Comparison of ENCODE assay signal across 1 cellular context in genomic region chr4:71063711-71064110, GRCh38.
TF ChIP-seq lines count a peak whose summit lies in the region.

No MANE protein-coding gene starts in this region.

TF ChIP-seq in K562, 482 proteins besides CTCF, POLR2A, EP300 and RAD21 (continued from another document):
- TF ChIP-seq ZBTB33 (CRISPR knock-in tag; IDR thresholded peaks at IDR 0.05), result no peak
- peak; percentile 38; the same call in 1 of the 2 replicates for TF ChIP-seq CEBPB (tag; IDR thresholded peaks at IDR 0.05)
